ENCODE assay signal across 27 cellular contexts in the genomic region with DNA sequence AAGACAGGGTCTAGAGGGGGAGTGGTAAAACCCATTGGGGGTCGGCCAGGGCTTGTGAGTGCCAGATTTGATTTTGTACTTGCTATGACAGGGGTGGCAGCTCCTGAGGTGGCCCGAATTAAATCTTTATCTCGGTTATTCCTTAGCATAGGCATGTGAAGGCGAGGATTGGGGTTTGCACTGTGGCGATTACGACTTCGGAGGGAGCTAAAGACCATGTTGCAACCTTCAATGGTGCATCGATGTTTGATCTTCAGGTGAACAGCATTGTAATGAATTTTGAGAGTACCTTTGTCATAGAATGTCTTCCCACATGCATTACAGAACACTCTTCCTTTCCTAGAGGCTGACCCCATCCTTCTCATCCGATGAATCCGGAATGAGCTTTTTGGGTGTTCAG.
"Had no signal": no experiment of that assay in that cellular context is flagged by ENCODE, and none has a peak within 500 bp of the region (broad histone marks: within the 10 kb centered on the region; RNA-seq: fewer than 3 reads in every experiment).

No MANE protein-coding gene starts in this region.

- H3K9me3 Mint-ChIP-seq: natural killer cell treated with Interleukin-12 subunit alpha and Interleukin-12 subunit beta and Interleukin-15 and Interleukin-18, amount 100 ng/mL, for 72 hours had no signal

- ATAC-seq: esophagus mucosa; gastroesophageal sphincter; heart left ventricle; left cardiac atrium; left lung; mucosa of descending colon; natural killer cell treated with Interleukin-12 subunit alpha and Interleukin-12 subunit beta and Interleukin-15 and Interleukin-18, amount 100 ng/mL, for 72 hours; right lobe of liver; stimulated activated naive B cell treated with anti-CD40 and anti-IgM and Interleukin-4, amounts not matched to agents 10 μg/mL and 1 μg/mL and 100 μg/mL, for 72 hours; stimulated activated naive CD8-positive, alpha-beta T cell treated with anti-CD3 and anti-CD28 coated beads, Interleukin-15, amount 100 ng/mL, for 72 hours had no signal

- H3K4me1 ChIP-seq: gastroesophageal sphincter, heart left ventricle, left lung, parathyroid adenoma, right lobe of liver, suprapubic skin, transverse colon, vagina had no signal

- H3K4me1 Mint-ChIP-seq: naive B cell; stimulated activated naive B cell treated with anti-CD40 and anti-IgM and Interleukin-4, amounts not matched to agents 10 μg/mL and 1 μg/mL and 100 μg/mL, for 72 hours; stimulated activated naive CD8-positive, alpha-beta T cell treated with anti-CD3 and anti-CD28 coated beads, Interleukin-15, amount 100 ng/mL, for 72 hours had no signal

- H3K9ac ChIP-seq: parathyroid adenoma had no signal

- H3K27ac Mint-ChIP-seq: mesothelial cell of epicardium; naive B cell; natural killer cell treated with Interleukin-12 subunit alpha and Interleukin-12 subunit beta and Interleukin-15 and Interleukin-18, amount 100 ng/mL, for 72 hours; progenitor cell of endocrine pancreas; stimulated activated naive B cell treated with anti-CD40 and anti-IgM and Interleukin-4, amounts not matched to agents 10 μg/mL and 1 μg/mL and 100 μg/mL, for 72 hours; stimulated activated naive CD8-positive, alpha-beta T cell treated with anti-CD3 and anti-CD28 coated beads, Interleukin-15, amount 100 ng/mL, for 72 hours had no signal

- H3K27me3 Mint-ChIP-seq: naive B cell; natural killer cell treated with Interleukin-12 subunit alpha and Interleukin-12 subunit beta and Interleukin-15 and Interleukin-18, amount 100 ng/mL, for 72 hours; stimulated activated naive B cell treated with anti-CD40 and anti-IgM and Interleukin-4, amounts not matched to agents 10 μg/mL and 1 μg/mL and 100 μg/mL, for 72 hours had no signal

- H2AFZ ChIP-seq: hepatocyte, parathyroid adenoma had no signal

- H3K4me3 Mint-ChIP-seq: mesothelial cell of epicardium; naive B cell; natural killer cell treated with Interleukin-12 subunit alpha and Interleukin-12 subunit beta and Interleukin-15 and Interleukin-18, amount 100 ng/mL, for 72 hours; neural crest cell; stimulated activated naive B cell treated with anti-CD40 and anti-IgM and Interleukin-4, amounts not matched to agents 10 μg/mL and 1 μg/mL and 100 μg/mL, for 72 hours; stimulated activated naive CD8-positive, alpha-beta T cell treated with anti-CD3 and anti-CD28 coated beads, Interleukin-15, amount 100 ng/mL, for 72 hours had no signal

- H3K4me2 ChIP-seq: hepatocyte had no signal

- H3K27ac ChIP-seq: dorsolateral prefrontal cortex, epithelial cell of prostate, gastroesophageal sphincter, heart left ventricle, hepatocyte, left lung, parathyroid adenoma, right lobe of liver, suprapubic skin, transverse colon, vagina had no signal

- H3K9me3 ChIP-seq: gastroesophageal sphincter, heart left ventricle, left lung, mucosa of descending colon, right lobe of liver, suprapubic skin, transverse colon, vagina had no signal

- H3K36me3 ChIP-seq: heart left ventricle, left lung, right lobe of liver, suprapubic skin, transverse colon had no signal

- H3K36me3 Mint-ChIP-seq: naive B cell; stimulated activated naive B cell treated with anti-CD40 and anti-IgM and Interleukin-4, amounts not matched to agents 10 μg/mL and 1 μg/mL and 100 μg/mL, for 72 hours had no signal

- DNase-seq: dorsolateral prefrontal cortex; effector CD4-positive, alpha-beta T cell; foreskin fibroblast; heart left ventricle; left cardiac atrium; left lung; mesenchymal stem cell; mucosa of descending colon; naive B cell; right lobe of liver; small intestine; stimulated activated CD4-positive, alpha-beta T cell treated with anti-CD3 and anti-CD28 coated beads, Interleukin-15, amount 100 ng/mL, for 24 hours; stimulated activated CD4-positive, alpha-beta T cell treated with anti-CD3 and anti-CD28 coated beads, Interleukin-2, amount 100 ng/mL, for 48 hours; stimulated activated naive B cell treated with anti-CD40 and anti-IgM and Interleukin-4, amounts not matched to agents 10 μg/mL and 1 μg/mL and 100 μg/mL, for 72 hours; stimulated activated naive CD8-positive, alpha-beta T cell treated with anti-CD3 and anti-CD28 coated beads, Interleukin-15, amount 100 ng/mL, for 72 hours; transverse colon had no signal

- H3K79me2 ChIP-seq: hepatocyte, parathyroid adenoma had no signal

- H3K4me3 ChIP-seq: dorsolateral prefrontal cortex, gastroesophageal sphincter, heart left ventricle, hepatocyte, left lung, mucosa of descending colon, right lobe of liver, suprapubic skin, transverse colon, vagina had no signal

- H3K27me3 ChIP-seq: gastroesophageal sphincter, heart left ventricle, hepatocyte, left lung, right lobe of liver, suprapubic skin, transverse colon, vagina had no signal
